Comparison of ENCODE assay signal across 30 cellular contexts in the genomic region with DNA sequence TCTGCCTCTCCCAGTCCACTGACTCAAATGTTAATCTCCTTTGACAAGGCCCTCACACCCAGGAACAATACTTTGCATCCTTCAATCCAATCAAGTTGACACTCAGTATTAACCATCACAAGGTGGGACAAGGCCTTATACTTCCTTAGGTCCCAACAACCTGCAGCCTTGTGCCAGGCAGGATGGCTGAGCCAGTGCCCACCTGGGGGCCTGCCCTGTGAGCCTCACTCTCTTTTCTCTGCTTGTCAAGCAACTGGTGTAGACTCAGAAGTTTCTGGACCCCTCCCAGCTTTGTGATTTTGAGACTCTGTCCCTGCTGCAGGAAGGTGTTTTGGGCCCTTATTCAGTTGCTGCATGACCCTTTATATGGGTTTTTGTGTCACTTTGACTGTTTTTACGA.
"Had no signal": no experiment of that assay in that cellular context is flagged by ENCODE, and none has a peak within 500 bp of the region (broad histone marks: within the 10 kb centered on the region; RNA-seq: fewer than 3 reads in every experiment).

No MANE protein-coding gene starts in this region.

- H3K36me3 ChIP-seq: neutrophil, ovary, right lobe of liver, sigmoid colon, stomach, thoracic aorta, thyroid gland, tibial nerve, upper lobe of left lung, uterus had no signal

- DNase-seq: naive B cell; naive thymus-derived CD8-positive, alpha-beta T cell; nephron progenitor cell; nucleus accumbens; ovary; posterior cingulate gyrus; psoas muscle; right lobe of liver; sigmoid colon; small intestine; stimulated activated CD4-positive, alpha-beta T cell treated with anti-CD3 and anti-CD28 coated beads, Interleukin-15, amount 100 ng/mL, for 24 hours; stimulated activated CD4-positive, alpha-beta T cell treated with anti-CD3 and anti-CD28 coated beads, Interleukin-2, amount 100 ng/mL, for 24 hours; stimulated activated CD4-positive, alpha-beta T cell treated with anti-CD3 and anti-CD28 coated beads, Interleukin-2, amount 100 ng/mL, for 48 hours; stimulated activated CD4-positive, alpha-beta T cell treated with anti-CD3 and anti-CD28 coated beads, Interleukin-4, amount 100 ng/mL, for 24 hours; stimulated activated naive B cell treated with anti-CD40 and anti-IgM and Interleukin-4, amounts not matched to agents 10 μg/mL and 1 μg/mL and 100 μg/mL, for 72 hours; stimulated activated naive CD4-positive, alpha-beta T cell treated with Interleukin-2 at 50 U/mL for 16 hours; stomach; thyroid gland; trophoblast cell; upper lobe of left lung; uterus had no signal

- H3K4me3 ChIP-seq: ovary, psoas muscle, right lobe of liver, sigmoid colon, stomach, thoracic aorta, thyroid gland, tibial nerve, upper lobe of left lung, uterus had no signal

- H3K27ac Mint-ChIP-seq: naive B cell; naive thymus-derived CD8-positive, alpha-beta T cell; natural killer cell treated with Interleukin-12 subunit alpha and Interleukin-12 subunit beta and Interleukin-15 and Interleukin-18, amount 100 ng/mL, for 72 hours; nephron progenitor cell; progenitor cell of endocrine pancreas; stimulated activated effector memory CD8-positive, alpha-beta T cell treated with anti-CD3 and anti-CD28 coated beads, Interleukin-12 subunit alpha, Interleukin-12 subunit beta, amount 100 ng/mL, for 72 hours; stimulated activated naive B cell treated with anti-CD40 and anti-IgM and Interleukin-4, amounts not matched to agents 10 μg/mL and 1 μg/mL and 100 μg/mL, for 72 hours; stimulated activated naive CD8-positive, alpha-beta T cell treated with anti-CD3 and anti-CD28 coated beads, Interleukin-15, Interleukin-2, amounts not matched to agents 100 ng/mL and 50 ng/mL, for 24 hours had no signal

- H3K36me3 Mint-ChIP-seq: natural killer cell treated with Interleukin-12 subunit alpha and Interleukin-12 subunit beta and Interleukin-15 and Interleukin-18, amount 100 ng/mL, for 72 hours; stimulated activated effector memory CD8-positive, alpha-beta T cell treated with anti-CD3 and anti-CD28 coated beads, Interleukin-12 subunit alpha, Interleukin-12 subunit beta, amount 100 ng/mL, for 72 hours had no signal

- ATAC-seq: naive thymus-derived CD8-positive, alpha-beta T cell; natural killer cell treated with Interleukin-12 subunit alpha and Interleukin-12 subunit beta and Interleukin-15 and Interleukin-18, amount 100 ng/mL, for 72 hours; psoas muscle; right lobe of liver; stimulated activated effector memory CD8-positive, alpha-beta T cell treated with anti-CD3 and anti-CD28 coated beads, Interleukin-12 subunit alpha, Interleukin-12 subunit beta, amount 100 ng/mL, for 72 hours; stimulated activated naive B cell treated with anti-CD40 and anti-IgM and Interleukin-4, amounts not matched to agents 10 μg/mL and 1 μg/mL and 100 μg/mL, for 72 hours had no signal

- H3K4me1 ChIP-seq: parathyroid adenoma, psoas muscle, right lobe of liver, sigmoid colon, stomach, thyroid gland, tibial nerve, upper lobe of left lung, uterus had no signal

- H3K4me1 Mint-ChIP-seq: naive B cell; naive thymus-derived CD8-positive, alpha-beta T cell; stimulated activated effector memory CD8-positive, alpha-beta T cell treated with anti-CD3 and anti-CD28 coated beads, Interleukin-12 subunit alpha, Interleukin-12 subunit beta, amount 100 ng/mL, for 72 hours; stimulated activated naive B cell treated with anti-CD40 and anti-IgM and Interleukin-4, amounts not matched to agents 10 μg/mL and 1 μg/mL and 100 μg/mL, for 72 hours had no signal

- H3K9me3 ChIP-seq: neutrophil, ovary, right lobe of liver, thoracic aorta, thyroid gland, uterus had no signal

- H3K27me3 ChIP-seq: neutrophil, ovary, right lobe of liver, sigmoid colon, thyroid gland, tibial nerve, upper lobe of left lung, uterus had no signal

- H3K27ac ChIP-seq: neutrophil, ovary, parathyroid adenoma, psoas muscle, right lobe of liver, sigmoid colon, stomach, thoracic aorta, thyroid gland, tibial nerve, upper lobe of left lung, uterus had no signal

- H3K4me3 Mint-ChIP-seq: naive thymus-derived CD8-positive, alpha-beta T cell; natural killer cell treated with Interleukin-12 subunit alpha and Interleukin-12 subunit beta and Interleukin-15 and Interleukin-18, amount 100 ng/mL, for 72 hours; nephron progenitor cell; neural crest cell; stimulated activated effector memory CD8-positive, alpha-beta T cell treated with anti-CD3 and anti-CD28 coated beads, Interleukin-12 subunit alpha, Interleukin-12 subunit beta, amount 100 ng/mL, for 72 hours; stimulated activated naive B cell treated with anti-CD40 and anti-IgM and Interleukin-4, amounts not matched to agents 10 μg/mL and 1 μg/mL and 100 μg/mL, for 72 hours; stimulated activated naive CD8-positive, alpha-beta T cell treated with anti-CD3 and anti-CD28 coated beads, Interleukin-15, Interleukin-2, amounts not matched to agents 100 ng/mL and 50 ng/mL, for 24 hours had no signal
